ENCODE assay signal across 8 cellular contexts in genomic region chr5:173327948-173328895, GRCh38. TPM values are rescaled to one million over a fixed set of nuclear protein-coding genes. Genes with fewer than 3 reads are reported as not detected.
DNase-seq lines count a peak whose midpoint lies in the region; ATAC-seq and TF ChIP-seq lines count a peak whose summit lies in the region.

A gene with protein sequence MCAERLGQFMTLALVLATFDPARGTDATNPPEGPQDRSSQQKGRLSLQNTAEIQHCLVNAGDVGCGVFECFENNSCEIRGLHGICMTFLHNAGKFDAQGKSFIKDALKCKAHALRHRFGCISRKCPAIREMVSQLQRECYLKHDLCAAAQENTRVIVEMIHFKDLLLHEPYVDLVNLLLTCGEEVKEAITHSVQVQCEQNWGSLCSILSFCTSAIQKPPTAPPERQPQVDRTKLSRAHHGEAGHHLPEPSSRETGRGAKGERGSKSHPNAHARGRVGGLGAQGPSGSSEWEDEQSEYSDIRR (minus strand): TSS chr5:173328414. CDS start chr5:173328193, 221 bp downstream.

- H2AFZ ChIP-seq in GM23338 (no peak within 1 kb of the TSS), mesenchymal stem cell (ENCODE audit: low read depth, low read length) (no peak within 1 kb of the TSS)

- peak within 1 kb of the TSS; percentile 99 for H3K27ac Mint-ChIP-seq in GM23338

- peaks cover 29% of the 10 kb centered on the region for H3K4me1 ChIP-seq in GM23338 (ENCODE audit: insufficient read depth)
- H3K4me1 ChIP-seq in mesenchymal stem cell (ENCODE audit: control insufficient read depth, insufficient read depth, low read depth, low read length), result peaks cover 36% of the 10 kb centered on the region
- peaks cover 36 to 62% (median 53%) of the 10 kb centered on the region in 4 donors for H3K4me1 ChIP-seq in stomach

- intact Hi-C loops in stomach (cut with DNase I; ENCODE audit: low total_unique reads), result no loop called here

- TF ChIP-seq CTCF in GM23338 (conservative IDR thresholded peaks at IDR 0.05; ENCODE audit: low read depth in 2 of 2) (no peak), LNCaP clone FGC (IDR thresholded peaks at IDR 0.05; ENCODE audit: control insufficient read depth, extremely low read depth, insufficient read depth) (no peak), stomach (IDR thresholded peaks at IDR 0.05) (no peak)

- H3K14ac ChIP-seq in mesenchymal stem cell (ENCODE audit: low read length in 2 of 2), result peak within 1 kb of the TSS in 1 of 2 experiments; percentile 92

- TF ChIP-seq EP300 in stomach (IDR thresholded peaks at IDR 0.05), result no peak

- WGBS in mesenchymal stem cell, result under 1% methylated on average over 74 of the region's 74 CpGs
- WGBS in stomach, 5 donors, result 1 to 3% (median 2%) methylated on average over 35 to 74 of the region's 74 CpGs

- peak within 1 kb of the TSS; percentile 96 for H3K4me3 Mint-ChIP-seq in GM23338

- H3K4me1 Mint-ChIP-seq in GM23338, result peaks cover 50% of the 10 kb centered on the region

- peak within 1 kb of the TSS; percentile 88 for H2BK120ac ChIP-seq in mesenchymal stem cell (ENCODE audit: low read depth, low read length)

- H4K20me1 ChIP-seq in GM23338 (replicated peaks; ENCODE audit: insufficient read depth), result peaks cover 35% of the 10 kb centered on the region

- H2BK5ac ChIP-seq in mesenchymal stem cell (ENCODE audit: low read depth, low read length, poor library complexity, severe bottlenecking), result no peak within 1 kb of the TSS

- H3K4me2 ChIP-seq in GM23338, result peak within 1 kb of the TSS; percentile 90
- peak within 1 kb of the TSS; percentile 97 for H3K4me2 ChIP-seq in mesenchymal stem cell (ENCODE audit: low read length, poor library complexity, severe bottlenecking)

- peak; percentile 90 for DNase-seq in GM04504 (ENCODE audit: low read depth)
- peak; percentile 99 for DNase-seq in GM23338 (ENCODE audit: low spot score)
- peak; percentile 96 for DNase-seq in LNCaP clone FGC (ENCODE audit: low read depth)
- DNase-seq in SW480 (ENCODE audit: low spot score), result peak; percentile 100
- DNase-seq in mesenchymal stem cell, result peak; percentile 94
- DNase-seq in stomach, result peak; percentile 73

- H3K27me3 Mint-ChIP-seq in GM23338 (ENCODE audit: insufficient read depth, low read depth, poor library complexity), result peaks cover 37% of the 10 kb centered on the region

- H3K36me3 ChIP-seq in GM23338 (ENCODE audit: insufficient read depth), result peaks cover 18% of the 10 kb centered on the region
- H3K36me3 ChIP-seq in mesenchymal stem cell (ENCODE audit: control insufficient read depth in 1 of 2, insufficient read depth in 2 of 2, low read depth in 1 of 2, low read length in 2 of 2), result peaks cover 0 to 3% of the 10 kb centered on the region in 2 experiments
- H3K36me3 ChIP-seq in stomach, result no peaks in the 10 kb centered on the region

- peaks cover 50% of the 10 kb centered on the region for H3K79me2 ChIP-seq in GM23338 (replicated peaks; ENCODE audit: insufficient read depth)

- peak within 1 kb of the TSS; percentile 89 for H4K91ac ChIP-seq in mesenchymal stem cell (ENCODE audit: low read length)

- peaks cover 6% of the 10 kb centered on the region for H3K9me3 Mint-ChIP-seq in GM23338

- peak within 1 kb of the TSS in 1 of 2 experiments; percentile 94 for H3K23ac ChIP-seq in mesenchymal stem cell (ENCODE audit: low read length in 2 of 2)

- H3K9me2 ChIP-seq in GM23338 (ENCODE audit: insufficient read depth), result no peaks in the 10 kb centered on the region

- in situ Hi-C loops in endometrial microvascular endothelial cells (cut with HindIII; ENCODE audit: inconsistent ontology term, low pct_unique_long_range_greater_than_20kb, low sequenced_read_pairs), result no loop called here

- no peak for TF ChIP-seq POLR2A in stomach (IDR thresholded peaks at IDR 0.05)

- peak within 1 kb of the TSS; percentile 68 for H3K9ac ChIP-seq in mesenchymal stem cell (ENCODE audit: low read length)

- H3K9me3 ChIP-seq in mesenchymal stem cell (ENCODE audit: control insufficient read depth, low read length), result no peaks in the 10 kb centered on the region
- H3K9me3 ChIP-seq in stomach, result no peaks in the 10 kb centered on the region

- H3K79me1 ChIP-seq in mesenchymal stem cell (replicated peaks; ENCODE audit: low read length, poor library complexity, severe bottlenecking), result peaks cover 3% of the 10 kb centered on the region

- ATAC-seq in GM23338 (peak; percentile 73), GM18517 (IDR thresholded peaks at IDR 0.05; ENCODE audit: unreplicated experiment) (no peak)

- H3K36me3 Mint-ChIP-seq in GM23338 (ENCODE audit: low read depth), result peaks cover 58% of the 10 kb centered on the region

- H3K4me3 ChIP-seq in GM23338 (peak within 1 kb of the TSS; percentile 99), LNCaP clone FGC (ENCODE audit: low read depth, low read length) (peak within 1 kb of the TSS; percentile 81), mesenchymal stem cell (ENCODE audit: insufficient read depth in 1 of 2, low read depth in 1 of 2, low read length in 2 of 2) (peak within 1 kb of the TSS; percentile 57 to 77), stomach (peak within 1 kb of the TSS; percentile 41 to 55 (median 46))

- H3K27ac ChIP-seq in GM23338 (ENCODE audit: low read depth) (peak within 1 kb of the TSS; percentile 99), mesenchymal stem cell (ENCODE audit: low read length, poor library complexity, severe bottlenecking) (peak within 1 kb of the TSS; percentile 22), stomach (peak within 1 kb of the TSS in 2 of 5 donors; percentile 40 to 51)

- H2AK5ac ChIP-seq in mesenchymal stem cell (ENCODE audit: low read length, severe bottlenecking), result no peak within 1 kb of the TSS

- H4K8ac ChIP-seq in mesenchymal stem cell (ENCODE audit: low read length), result peak within 1 kb of the TSS; percentile 74

- H3F3A ChIP-seq in GM23338 (replicated peaks; ENCODE audit: low read depth), result peaks cover 17% of the 10 kb centered on the region

- peak within 1 kb of the TSS; percentile 68 to 95 for H3K18ac ChIP-seq in mesenchymal stem cell (ENCODE audit: low read depth in 1 of 2, low read length in 2 of 2)

- peak within 1 kb of the TSS; percentile 66 to 92 for H3K4ac ChIP-seq in mesenchymal stem cell (ENCODE audit: low read depth in 1 of 2, low read length in 2 of 2)

- peak within 1 kb of the TSS; percentile 96 for H2BK15ac ChIP-seq in mesenchymal stem cell (ENCODE audit: low read depth, poor library complexity, severe bottlenecking)

- H3K27me3 ChIP-seq in GM23338 (ENCODE audit: insufficient read depth) (peaks cover 8% of the 10 kb centered on the region), mesenchymal stem cell (ENCODE audit: control insufficient read depth in 1 of 2, insufficient read depth in 1 of 2, low read length in 2 of 2) (peaks cover 0 to 18% of the 10 kb centered on the region in 2 experiments), stomach (peaks cover 13 to 88% (median 41%) of the 10 kb centered on the region in 3 donors)

- H2BK12ac ChIP-seq in mesenchymal stem cell (ENCODE audit: low read length in 2 of 2), result peak within 1 kb of the TSS; percentile 3 to 85

TF ChIP-seq in GM23338, 12 proteins besides CTCF, POLR2A, EP300 and RAD21 (continues in another document):
- TF ChIP-seq, protein P1, sequence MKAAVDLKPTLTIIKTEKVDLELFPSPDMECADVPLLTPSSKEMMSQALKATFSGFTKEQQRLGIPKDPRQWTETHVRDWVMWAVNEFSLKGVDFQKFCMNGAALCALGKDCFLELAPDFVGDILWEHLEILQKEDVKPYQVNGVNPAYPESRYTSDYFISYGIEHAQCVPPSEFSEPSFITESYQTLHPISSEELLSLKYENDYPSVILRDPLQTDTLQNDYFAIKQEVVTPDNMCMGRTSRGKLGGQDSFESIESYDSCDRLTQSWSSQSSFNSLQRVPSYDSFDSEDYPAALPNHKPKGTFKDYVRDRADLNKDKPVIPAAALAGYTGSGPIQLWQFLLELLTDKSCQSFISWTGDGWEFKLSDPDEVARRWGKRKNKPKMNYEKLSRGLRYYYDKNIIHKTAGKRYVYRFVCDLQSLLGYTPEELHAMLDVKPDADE (IDR thresholded peaks at IDR 0.05), result peak; percentile 54
- TF ChIP-seq EZH2phosphoT487 (IDR thresholded peaks at IDR 0.05; ENCODE audit: unreplicated experiment), result no peak
- TF ChIP-seq REST (IDR thresholded peaks at IDR 0.05; ENCODE audit: unreplicated experiment), result peak; percentile 31
- no peak for TF ChIP-seq EZH2 (IDR thresholded peaks at IDR 0.05; ENCODE audit: low read depth, unreplicated experiment)
- peak; percentile 100 for TF ChIP-seq POLR2AphosphoS5 (IDR thresholded peaks at IDR 0.05; ENCODE audit: low read depth)

RNA-seq across cellular contexts. Expression of the gene that starts here (rescaled TPM):
- total RNA-seq in GM23338 (2014; rRNA removed; shearing (Covaris generic)), result 132 and 160 TPM in 2 replicates
- polyA plus RNA-seq in GM23338 (2016; fragmentation: Nextera tagmentation; extraction: Ambion mirVana), result 25.4 and 27.3 TPM in 2 replicates
- 48.3 TPM for total RNA-seq in endometrial microvascular endothelial cells (ENCODE audit: inconsistent ontology term)
- 89.5 TPM for polyA plus RNA-seq in mesenchymal stem cell (2013, experiment 1 of 2)
- polyA plus RNA-seq in mesenchymal stem cell (2013, experiment 2 of 2), result 87.1 TPM
- total RNA-seq in stomach, result 1 to 10 TPM in 2 of 5 donors, under 1 TPM in 2, not detected in 1; 0.29 to 2.6 (median 1.6) TPM
- polyA plus RNA-seq in stomach, result 1 to 10 TPM in 1 of 3 donors, under 1 TPM in 2; 0.15 to 1.6 (median 0.62) TPM

Comparison
In these comparisons a context has a peak if more than half of its experiments do, and no peak if none do; other contexts are left out.
1. RNA of the gene that starts here (total RNA-seq): 132 to 160 TPM in GM23338 and 48.3 TPM in endometrial microvascular endothelial cells (single experiment); 0.29 to 2.6 TPM in stomach; every median in the first group is over 10 times any median in the second.
2. RNA of the gene that starts here (polyA plus RNA-seq): 25.4 to 27.3 TPM in GM23338; 0.15 to 1.6 TPM in stomach; every median in the first group is over 10 times any median in the second.
3. H3K4me3 ChIP-seq: peak in every context shown above with its lines; median percentile 99 in GM23338; 81 in LNCaP clone FGC; 67 in mesenchymal stem cell; 46 in stomach.
4. Peak in every context shown above with its lines, with median percentiles within 50 percentile points of each other: DNase-seq.